Comparison of ENCODE assay signal across 16 cellular contexts in the genomic region with DNA sequence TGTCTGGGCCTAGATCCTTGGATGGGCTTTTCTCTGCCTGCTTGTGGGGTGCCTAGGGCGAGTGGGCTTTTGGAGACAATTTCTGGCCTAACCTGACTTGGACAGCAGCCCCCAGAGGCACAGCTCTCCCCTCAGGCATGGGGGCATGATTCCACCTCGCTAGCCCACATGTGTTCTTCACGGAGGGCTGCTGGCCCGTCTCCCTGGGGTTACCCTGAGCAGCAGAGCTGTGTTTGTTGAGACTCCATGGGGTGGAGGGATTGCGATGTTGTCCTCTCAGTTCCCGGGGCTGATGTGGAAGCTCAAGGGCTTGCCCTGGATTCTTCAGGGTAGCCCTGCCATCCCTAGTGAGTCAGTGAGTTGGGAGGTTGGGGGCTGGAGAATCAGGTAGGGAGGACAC. TPM values are rescaled to one million over a fixed set of nuclear protein-coding genes. Genes with fewer than 3 reads are reported as not detected.
DNase-seq lines count a peak whose midpoint lies in the region; TF ChIP-seq lines count a peak whose summit lies in the region.
"Had no signal": no experiment of that assay in that cellular context is flagged by ENCODE, and none has a peak within 500 bp of the region (broad histone marks: within the 10 kb centered on the region; RNA-seq: fewer than 3 reads in every experiment).

No MANE protein-coding gene starts in this region.

- no peak overlapping the region for H2BK120ac ChIP-seq in mesenchymal stem cell (ENCODE audit: low read depth, low read length)

- H3K4ac ChIP-seq in mesenchymal stem cell (ENCODE audit: low read depth in 1 of 2, low read length in 2 of 2): no peak overlapping the region

- H2AFZ ChIP-seq in mesenchymal stem cell (ENCODE audit: low read depth, low read length): no peak overlapping the region

- CTCF ChIA-PET in MCF 10A (lab: Yijun Ruan, JAX): interaction anchor here (0.5 kb wide), 1 partner anchor 172 kb away, joined by 3 read pairs; no protein-coding TSS in a partner anchor

- peaks cover 4% of the 10 kb centered on the region for H3K36me3 Mint-ChIP-seq in MCF 10A (ENCODE audit: insufficient read depth, unreplicated experiment)
- H3K36me3 Mint-ChIP-seq: IgD-negative memory B cell had no signal

- H3K9me3 ChIP-seq in breast epithelium: no peaks in the 10 kb centered on the region
- no peaks in the 10 kb centered on the region for H3K9me3 ChIP-seq in mesenchymal stem cell (ENCODE audit: control insufficient read depth, low read length)
- no peaks in the 10 kb centered on the region for H3K9me3 ChIP-seq in stomach
- H3K9me3 ChIP-seq: HAP-1, Peyer's patch had no signal

- H3K9me3 Mint-ChIP-seq in MCF 10A (ENCODE audit: unreplicated experiment): no peaks in the 10 kb centered on the region
- H3K9me3 Mint-ChIP-seq: IgD-negative memory B cell had no signal

- no peak for TF ChIP-seq CTCF in breast epithelium (IDR thresholded peaks at IDR 0.05)
- no peak for TF ChIP-seq CTCF in MCF 10A (IDR thresholded peaks at IDR 0.05; ENCODE audit: unreplicated experiment)
- no peak for TF ChIP-seq CTCF in stomach (IDR thresholded peaks at IDR 0.05)

- no peak overlapping the region for H3K9ac ChIP-seq in mesenchymal stem cell (ENCODE audit: low read length)

- H3K27ac ChIP-seq in breast epithelium: peak overlapping the region; percentile 34 to 82
- H3K27ac ChIP-seq in mesenchymal stem cell (ENCODE audit: low read length, poor library complexity, severe bottlenecking): no peak overlapping the region
- H3K27ac ChIP-seq in stomach: peak overlapping the region in 3 of 5 donors; percentile 84 to 89 (median 87)
- H3K27ac ChIP-seq: SK-N-MC had no signal

- H2BK5ac ChIP-seq in mesenchymal stem cell (ENCODE audit: low read depth, low read length, poor library complexity, severe bottlenecking): no peak overlapping the region

- no peak overlapping the region for H3K23ac ChIP-seq in mesenchymal stem cell (ENCODE audit: low read length in 2 of 2)

- H3K27me3 Mint-ChIP-seq in MCF 10A (ENCODE audit: insufficient read depth, unreplicated experiment): no peaks in the 10 kb centered on the region
- H3K27me3 Mint-ChIP-seq: IgD-negative memory B cell had no signal

- H2AK5ac ChIP-seq in mesenchymal stem cell (ENCODE audit: low read length, severe bottlenecking): peak overlapping the region; percentile 15

- H3K4me3 Mint-ChIP-seq in MCF 10A (ENCODE audit: unreplicated experiment): no peak overlapping the region

- H3K27me3 ChIP-seq in breast epithelium: no peaks in the 10 kb centered on the region
- no peaks in the 10 kb centered on the region for H3K27me3 ChIP-seq in mesenchymal stem cell (ENCODE audit: control insufficient read depth in 1 of 2, insufficient read depth in 1 of 2, low read length in 2 of 2)
- H3K27me3 ChIP-seq in stomach: no peaks in the 10 kb centered on the region
- H3K27me3 ChIP-seq: Peyer's patch had no signal

- H3K4me1 Mint-ChIP-seq in MCF 10A (ENCODE audit: insufficient read depth, unreplicated experiment): no peaks in the 10 kb centered on the region

- no TSS peak for BruUV-seq in MCF 10A (replicated peaks; lab: Mats Ljungman, UMichigan)

- H3K4me3 ChIP-seq in breast epithelium (no peak overlapping the region), mesenchymal stem cell (ENCODE audit: insufficient read depth in 1 of 2, low read depth in 1 of 2, low read length in 2 of 2) (no peak overlapping the region), stomach (no peak overlapping the region)
- H3K4me3 ChIP-seq: HAP-1, Peyer's patch, SK-N-MC had no signal

- no peak for DNase-seq in breast epithelium (ENCODE audit: low spot score in 2 of 2)
- no peak for DNase-seq in MCF 10A (ENCODE audit: unreplicated experiment)
- DNase-seq in mesenchymal stem cell: no peak
- DNase-seq in stomach: no peak
- no peak for DNase-seq in superior temporal gyrus (ENCODE audit: extremely low spot score)
- no peak for DNase-seq in NCI-H1092 treated with DMSO at 0.1 percent for 48 hours (lab: John Stamatoyannopoulos, UW)
- DNase-seq: 8988T, NCI-H1436 treated with DMSO at 0.1 percent for 48 hours, NCI-H2029 treated with DMSO at 0.1 percent for 48 hours, NCI-H2171 treated with DMSO at 0.1 percent for 48 hours, NCI-H510A, Peyer's patch, Right ventricle myocardium superior had no signal

- H3K36me3 ChIP-seq in breast epithelium (no peaks in the 10 kb centered on the region), mesenchymal stem cell (ENCODE audit: control insufficient read depth in 1 of 2, insufficient read depth in 2 of 2, low read depth in 1 of 2, low read length in 2 of 2) (no peaks in the 10 kb centered on the region), stomach (no peaks in the 10 kb centered on the region)
- H3K36me3 ChIP-seq: HAP-1, Peyer's patch had no signal

- H2BK12ac ChIP-seq in mesenchymal stem cell (ENCODE audit: low read length in 2 of 2): no peak overlapping the region

- no peak overlapping the region for H4K91ac ChIP-seq in mesenchymal stem cell (ENCODE audit: low read length)

- H3K14ac ChIP-seq in mesenchymal stem cell (ENCODE audit: low read length in 2 of 2): peak overlapping the region in 1 of 2 experiments; percentile 10

- peaks cover 2% of the 10 kb centered on the region for H3K79me1 ChIP-seq in mesenchymal stem cell (replicated peaks; ENCODE audit: low read length, poor library complexity, severe bottlenecking)

- no peak overlapping the region for H3K27ac Mint-ChIP-seq in MCF 10A (ENCODE audit: low read depth, unreplicated experiment)

- POLR2A ChIA-PET in MCF 10A (lab: Yijun Ruan, JAX): no interaction called here

- peaks cover 6 to 25% of the 10 kb centered on the region in 2 donors for H3K4me1 ChIP-seq in breast epithelium
- H3K4me1 ChIP-seq in mesenchymal stem cell (ENCODE audit: control insufficient read depth, insufficient read depth, low read depth, low read length): peaks cover 31% of the 10 kb centered on the region
- peaks cover 10 to 42% (median 37%) of the 10 kb centered on the region in 4 donors for H3K4me1 ChIP-seq in stomach

- no peak overlapping the region for H4K8ac ChIP-seq in mesenchymal stem cell (ENCODE audit: low read length)

- no peak for TF ChIP-seq EP300 in stomach (IDR thresholded peaks at IDR 0.05)

- no peak overlapping the region for H2BK15ac ChIP-seq in mesenchymal stem cell (ENCODE audit: low read depth, poor library complexity, severe bottlenecking)

- H3K4me2 ChIP-seq in mesenchymal stem cell (ENCODE audit: low read length, poor library complexity, severe bottlenecking): no peak overlapping the region

- intact Hi-C loops in breast epithelium (cut with DNase I; ENCODE audit: low total_unique reads): no loop called here
- intact Hi-C loops in MCF 10A (cut with micrococcal nuclease): no loop called here
- intact Hi-C loops in stomach (cut with DNase I; ENCODE audit: low total_unique reads): no loop called here

- 95% methylated on average over 6 of the region's 6 CpGs for WGBS in mesenchymal stem cell
- WGBS in stomach, 5 donors: 78 to 93% (median 90%) methylated on average over 6 of the region's 6 CpGs

- TF ChIP-seq POLR2A in breast epithelium (IDR thresholded peaks at IDR 0.05) (no peak), stomach (IDR thresholded peaks at IDR 0.05) (no peak)

- peak overlapping the region in 1 of 2 experiments; percentile 50 for H3K18ac ChIP-seq in mesenchymal stem cell (ENCODE audit: low read depth in 1 of 2, low read length in 2 of 2)

RNA-seq across cellular contexts. Expression of gene LRRC75B, which starts 2.4 kb away (rescaled TPM):
- total RNA-seq in breast epithelium (10 to 100 TPM; 10.7 to 23.1 (median 20.0) TPM), MCF 10A (2022) (2.6 and 3.2 TPM in 2 replicates), stomach (10 to 100 TPM in 4 of 5 donors, 1 to 10 TPM in 1; 7.2 to 31.7 (median 24.8) TPM)
- 6.3 TPM for polyA plus RNA-seq in mesenchymal stem cell (2013, experiment 1 of 2)
- polyA plus RNA-seq in mesenchymal stem cell (2013, experiment 2 of 2): 6.0 TPM
- polyA plus RNA-seq in stomach: 10 to 100 TPM in 2 of 3 donors, 1 to 10 TPM in 1; 8.6 to 28.5 (median 26.1) TPM

RNA-seq across cellular contexts. Expression of gene GGT1, which starts 7.8 kb away (rescaled TPM):
- total RNA-seq in breast epithelium (1 to 10 TPM; 3.4 to 8.5 (median 4.6) TPM), MCF 10A (2022) (0.63 and 0.76 TPM in 2 replicates), stomach (10 to 100 TPM in 3 of 5 donors, 1 to 10 TPM in 2; 5.3 to 24.3 (median 17.4) TPM)
- 40.8 TPM for polyA plus RNA-seq in mesenchymal stem cell (2013, experiment 1 of 2)
- polyA plus RNA-seq in mesenchymal stem cell (2013, experiment 2 of 2): 40.0 TPM
- polyA plus RNA-seq in stomach: 10 to 100 TPM; 21.5 to 87.1 (median 26.6) TPM

RNA-seq across cellular contexts. Expression of gene SNRPD3, which starts 39.4 kb away (rescaled TPM):
- total RNA-seq in breast epithelium (100 to 1,000 TPM; 105 to 148 (median 124) TPM), MCF 10A (2022) (90.9 and 94.6 TPM in 2 replicates), stomach (100 to 1,000 TPM in 4 of 5 donors, 10 to 100 TPM in 1; 75.6 to 153 (median 121) TPM)
- 65.6 TPM for polyA plus RNA-seq in mesenchymal stem cell (2013, experiment 1 of 2)
- 63.3 TPM for polyA plus RNA-seq in mesenchymal stem cell (2013, experiment 2 of 2)
- 100 to 1,000 TPM; 101 to 144 (median 109) TPM for polyA plus RNA-seq in stomach

RNA-seq across cellular contexts. Expression of gene GUCD1, which starts 40.3 kb away (rescaled TPM):
- total RNA-seq in breast epithelium (100 to 1,000 TPM in 1 of 3 donors, 10 to 100 TPM in 2; 89.6 to 177 (median 91.4) TPM), MCF 10A (2022) (47.0 and 48.4 TPM in 2 replicates), stomach (100 to 1,000 TPM; 120 to 196 (median 171) TPM)
- polyA plus RNA-seq in mesenchymal stem cell (2013, experiment 1 of 2): 72.5 TPM
- 69.0 TPM for polyA plus RNA-seq in mesenchymal stem cell (2013, experiment 2 of 2)
- 100 to 1,000 TPM in 2 of 3 donors, 10 to 100 TPM in 1; 87.4 to 165 (median 110) TPM for polyA plus RNA-seq in stomach
